Comparison of ENCODE assay signal across 8 cellular contexts in the genomic region with DNA sequence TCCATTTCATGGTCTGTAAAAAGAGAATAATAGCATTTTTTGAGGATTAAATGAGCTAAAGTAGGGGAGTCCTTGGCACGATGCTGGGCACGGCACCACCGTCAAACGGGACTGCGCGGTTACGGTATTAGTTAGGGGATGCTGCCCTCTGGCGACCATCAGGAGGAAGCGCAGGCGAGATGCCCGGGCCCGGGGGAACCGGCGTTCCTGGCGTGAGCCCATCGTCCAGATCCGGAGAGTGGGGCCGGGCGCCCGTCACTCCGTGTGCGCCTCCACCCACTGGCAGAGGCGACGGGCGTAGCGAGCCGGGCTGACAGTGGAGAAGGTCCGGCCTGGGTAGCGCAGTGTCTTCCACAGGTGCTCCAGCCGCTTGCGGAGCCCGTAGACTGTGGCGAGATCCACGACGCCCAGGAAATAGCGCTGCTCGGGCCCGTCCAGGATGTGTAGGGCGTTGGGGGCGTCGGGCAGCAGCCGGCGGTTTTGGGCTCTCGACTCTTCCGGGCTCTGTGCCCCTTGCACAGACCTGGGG. TPM values are rescaled to one million over a fixed set of nuclear protein-coding genes. Genes with fewer than 3 reads are reported as not detected.
DNase-seq lines count a peak whose midpoint lies in the region; ATAC-seq and TF ChIP-seq lines count a peak whose summit lies in the region.

No MANE protein-coding gene starts in this region.

- no peaks in the 10 kb centered on the region for H3K9me3 ChIP-seq in gastrocnemius medialis

- H3K27ac ChIP-seq in gastrocnemius medialis: no peak overlapping the region

- H3K27me3 ChIP-seq in gastrocnemius medialis: peaks cover 5 to 13% (median 7%) of the 10 kb centered on the region in 3 donors

- DNase-seq in C1 segment of cervical spinal cord (lab: John Stamatoyannopoulos, UW) (peak in 9 of 14 donors; percentile 26 to 74 (median 37)), HFF-Myc (ENCODE audit: extremely low read depth, low read depth) (no peak), SK-MEL-5 (ENCODE audit: low read depth, low spot score) (peak; percentile 49), cardiac septum (ENCODE audit: low spot score) (peak; percentile 91), gastrocnemius medialis (peak in 1 of 2 donors; percentile 67)
- peak in 1 of 2 donors; percentile 89 for DNase-seq in activated naive CD4-positive, alpha-beta T cell treated with anti-CD3 and anti-CD28 coated beads, Interleukin-2, amount 50 U/mL, for 72 hours (ENCODE audit: low spot score in 2 of 2)

- ATAC-seq in activated naive CD4-positive, alpha-beta T cell treated with anti-CD3 and anti-CD28 coated beads, Interleukin-2, amount 50 U/mL, for 72 hours: peak; percentile 43 to 47
- peak; percentile 21 to 28 for ATAC-seq in gastrocnemius medialis
- no peak for ATAC-seq in GM21526 (IDR thresholded peaks at IDR 0.05; ENCODE audit: low FRiP score, unreplicated experiment)
- ATAC-seq in GM21360 (IDR thresholded peaks at IDR 0.05; ENCODE audit: unreplicated experiment): no peak

- TF ChIP-seq CTCF in HFF-Myc (IDR thresholded peaks at IDR 0.05; ENCODE audit: low read depth, low read length, missing control alignments): peak; percentile 73
- TF ChIP-seq CTCF in gastrocnemius medialis (IDR thresholded peaks at IDR 0.05 in 4 of 5, conservative IDR thresholded peaks at IDR 0.05 in 1 of 5): peak; percentile 95 to 98 (median 97)

- H3K4me3 ChIP-seq in HFF-Myc (replicated peaks; ENCODE audit: low read depth, low read length): no peak overlapping the region
- peak overlapping the region; percentile 29 to 55 (median 40) for H3K4me3 ChIP-seq in gastrocnemius medialis

- H3K36me3 Mint-ChIP-seq in activated naive CD4-positive, alpha-beta T cell treated with anti-CD3 and anti-CD28 coated beads, Interleukin-2, amount 50 U/mL, for 72 hours: no peaks in the 10 kb centered on the region

- no peaks in the 10 kb centered on the region for H3K36me3 ChIP-seq in gastrocnemius medialis

- peak overlapping the region in 1 of 2 donors; percentile 60 for H3K27ac Mint-ChIP-seq in activated naive CD4-positive, alpha-beta T cell treated with anti-CD3 and anti-CD28 coated beads, Interleukin-2, amount 50 U/mL, for 72 hours

- H3K4me1 ChIP-seq in gastrocnemius medialis: peaks cover 10 to 18% of the 10 kb centered on the region in 2 donors

- TF ChIP-seq POLR2A in gastrocnemius medialis (IDR thresholded peaks at IDR 0.05): no peak

- in situ Hi-C loops in SK-MEL-5 (cut with HindIII; ENCODE audit: low pct_unique_long_range_greater_than_20kb, low sequenced_read_pairs) (no loop called here), gastrocnemius medialis (cut with MboI; ENCODE audit: low sequenced_read_pairs in 4 of 4) (loop anchor here (5.0 to 25.0 kb wide), 4 partner anchors 187 to 684 kb away; partner anchors contain the start of gene TOR2A (in 1 of the 4))

- intact Hi-C loops in cardiac septum (cut with DNase I): loop anchor here (1.0 to 2.0 kb wide), 2 partner anchors 331 to 419 kb away; no protein-coding TSS in a partner anchor
- intact Hi-C loops in gastrocnemius medialis (cut with DNase I; ENCODE audit: low total_unique reads): loop anchor here (1.0 to 10.0 kb wide), 3 partner anchors 186 to 417 kb away; partner anchors contain the start of gene TOR2A

- H3K9me3 Mint-ChIP-seq in activated naive CD4-positive, alpha-beta T cell treated with anti-CD3 and anti-CD28 coated beads, Interleukin-2, amount 50 U/mL, for 72 hours: no peaks in the 10 kb centered on the region

RNA-seq across cellular contexts. Expression of gene ST6GALNAC4, which starts 4.8 kb away (rescaled TPM):
- 5.2 and 7.4 TPM in 2 replicates for total RNA-seq in SK-MEL-5 (2014; rRNA removed; shearing (Covaris generic))
- polyA plus RNA-seq in SK-MEL-5 (2015; cell fraction: cytosol; rRNA removed): 17.9 and 18.1 TPM in 2 replicates
- polyA plus RNA-seq in SK-MEL-5 (2015; cell fraction: nucleus; rRNA removed): 6.6 and 7.9 TPM in 2 replicates
- 10 to 100 TPM; 24.5 to 43.2 TPM for total RNA-seq in activated naive CD4-positive, alpha-beta T cell treated with anti-CD3 and anti-CD28 coated beads, Interleukin-2, amount 50 U/mL, for 72 hours
- total RNA-seq in cardiac septum (48.1 TPM), gastrocnemius medialis (10 to 100 TPM; 11.2 to 48.4 (median 23.6) TPM)

RNA-seq across cellular contexts. Expression of gene PIP5KL1, which starts 8.9 kb away (rescaled TPM):
- 0.32 TPM in 1 of 2 replicates, not detected in the other for total RNA-seq in SK-MEL-5 (2014; rRNA removed; shearing (Covaris generic))
- 0.30 and 1.3 TPM in 2 replicates for polyA plus RNA-seq in SK-MEL-5 (2015; cell fraction: cytosol; rRNA removed)
- 1.9 and 4.6 TPM in 2 replicates for polyA plus RNA-seq in SK-MEL-5 (2015; cell fraction: nucleus; rRNA removed)
- 1 to 10 TPM; 4.0 to 6.8 TPM for total RNA-seq in activated naive CD4-positive, alpha-beta T cell treated with anti-CD3 and anti-CD28 coated beads, Interleukin-2, amount 50 U/mL, for 72 hours
- total RNA-seq in cardiac septum (0.57 TPM), gastrocnemius medialis (1 to 10 TPM in 1 of 4 donors, not detected in 3; 4.2 TPM)

RNA-seq across cellular contexts. Expression of gene DPM2, which starts 16.0 kb away (rescaled TPM):
- total RNA-seq in SK-MEL-5 (2014; rRNA removed; shearing (Covaris generic)): 31.4 and 34.9 TPM in 2 replicates
- 58.5 and 60.3 TPM in 2 replicates for polyA plus RNA-seq in SK-MEL-5 (2015; cell fraction: cytosol; rRNA removed)
- 38.5 and 69.3 TPM in 2 replicates for polyA plus RNA-seq in SK-MEL-5 (2015; cell fraction: nucleus; rRNA removed)
- 10 to 100 TPM; 26.0 to 49.8 TPM for total RNA-seq in activated naive CD4-positive, alpha-beta T cell treated with anti-CD3 and anti-CD28 coated beads, Interleukin-2, amount 50 U/mL, for 72 hours
- total RNA-seq in cardiac septum: 14.9 TPM
- 10 to 100 TPM in 1 of 4 donors, 1 to 10 TPM in 3; 4.7 to 10.4 (median 5.9) TPM for total RNA-seq in gastrocnemius medialis

RNA-seq across cellular contexts. Expression of gene ST6GALNAC6, which starts 22.3 kb away (rescaled TPM):
- 10.1 TPM in 2 replicates for total RNA-seq in SK-MEL-5 (2014; rRNA removed; shearing (Covaris generic))
- 14.1 and 15.6 TPM in 2 replicates for polyA plus RNA-seq in SK-MEL-5 (2015; cell fraction: cytosol; rRNA removed)
- 30.4 and 44.8 TPM in 2 replicates for polyA plus RNA-seq in SK-MEL-5 (2015; cell fraction: nucleus; rRNA removed)
- total RNA-seq in activated naive CD4-positive, alpha-beta T cell treated with anti-CD3 and anti-CD28 coated beads, Interleukin-2, amount 50 U/mL, for 72 hours: 10 to 100 TPM; 55.2 to 56.1 TPM
- total RNA-seq in cardiac septum (49.4 TPM), gastrocnemius medialis (10 to 100 TPM; 46.7 to 69.3 (median 56.9) TPM)

RNA-seq across cellular contexts. Expression of gene AK1, which starts 44.2 kb away (rescaled TPM):
- total RNA-seq in SK-MEL-5 (2014; rRNA removed; shearing (Covaris generic)): 50.6 and 53.0 TPM in 2 replicates
- polyA plus RNA-seq in SK-MEL-5 (2015; cell fraction: cytosol; rRNA removed): 39.1 and 65.1 TPM in 2 replicates
- 38.5 and 43.8 TPM in 2 replicates for polyA plus RNA-seq in SK-MEL-5 (2015; cell fraction: nucleus; rRNA removed)
- 10 to 100 TPM; 19.0 to 31.3 TPM for total RNA-seq in activated naive CD4-positive, alpha-beta T cell treated with anti-CD3 and anti-CD28 coated beads, Interleukin-2, amount 50 U/mL, for 72 hours
- 484 TPM for total RNA-seq in cardiac septum
- 100 to 1,000 TPM; 240 to 489 (median 359) TPM for total RNA-seq in gastrocnemius medialis

Comparison
In these comparisons a context has a peak if more than half of its experiments do, and no peak if none do; other contexts are left out.
1. ATAC-seq: peak in activated naive CD4-positive, alpha-beta T cell treated with anti-CD3 and anti-CD28 coated beads, Interleukin-2, amount 50 U/mL, for 72 hours (2 of 2) and gastrocnemius medialis (2 of 2); none in GM21526 (single experiment) and GM21360 (single experiment).